In genomic region chr6:109322825-109323580, GRCh38 we compare ENCODE assay signal across 11 cellular contexts. TPM values are rescaled to one million over a fixed set of nuclear protein-coding genes. Genes with fewer than 3 reads are reported as not detected.
DNase-seq lines count a peak whose midpoint lies in the region; ATAC-seq and TF ChIP-seq lines count a peak whose summit lies in the region.
"Had no signal": no experiment of that assay in that cellular context is flagged by ENCODE, and none has a peak within 500 bp of the region (broad histone marks: within the 10 kb centered on the region; RNA-seq: fewer than 3 reads in every experiment).

No MANE protein-coding gene starts in this region.

- BruUV-seq in mammary epithelial cell (replicated peaks; lab: Mats Ljungman, UMichigan), result no TSS peak

- peak overlapping the region; percentile 85 for H2AFZ ChIP-seq in mammary epithelial cell (ENCODE audit: low read depth, low read length)

- DNase-seq in KG1 (lab: John Stamatoyannopoulos, UW) (peak; percentile 61), mammary epithelial cell (peak; percentile 4), omental fat pad (ENCODE audit: low spot score) (no peak), NCI-H187 treated with DMSO at 0.1 percent for 48 hours (lab: John Stamatoyannopoulos, UW) (no peak), activated gamma-delta T cell treated with Interleukin-2 at 50 U/mL for 16 hours (no peak)
- DNase-seq in activated CD8-positive, alpha-beta memory T cell treated with anti-CD3 and anti-CD28 coated beads, Interleukin-2, amount 50 U/mL, for 48 hours, result no peak
- DNase-seq: activated naive CD4-positive, alpha-beta T cell treated with anti-CD3 and anti-CD28 coated beads, Interleukin-2, amount 50 U/mL, for 16 hours; kidney glomerular epithelial cell had no signal

- H3K36me3 ChIP-seq in mammary epithelial cell (ENCODE audit: insufficient read depth, low read length), result no peaks in the 10 kb centered on the region

- WGBS in mammary epithelial cell (ENCODE audit: low coverage, missing lambda C conversion rate), result 19% methylated on average over 6 of the region's 6 CpGs

- H3K9me3 ChIP-seq in mammary epithelial cell (replicated peaks; ENCODE audit: insufficient read depth, low read length), result no peaks in the 10 kb centered on the region

- dilution Hi-C loops in mammary epithelial cell (cut with HindIII; ENCODE audit: low sequenced_read_pairs), result no loop called here

- in situ Hi-C loops in mammary epithelial cell (cut with MboI; ENCODE audit: low sequenced_read_pairs in 2 of 2), result no loop called here

- no peak overlapping the region for H3K27ac ChIP-seq in mammary epithelial cell (ENCODE audit: insufficient read depth, low read depth, low read length)

- intact Hi-C loops in mammary epithelial cell (cut with micrococcal nuclease), result no loop called here

- TF ChIP-seq CTCF in mammary epithelial cell (conservative IDR thresholded peaks at IDR 0.05 in 1 of 2, IDR thresholded peaks at IDR 0.05 in 1 of 2; ENCODE audit: extremely low read depth in 1 of 2, insufficient read depth in 1 of 2, low read depth in 1 of 2, low read length in 2 of 2) (no peak), omental fat pad (IDR thresholded peaks at IDR 0.05) (no peak)

- H3K4me1 ChIP-seq in mammary epithelial cell (ENCODE audit: insufficient read depth, low read length), result peaks cover 10% of the 10 kb centered on the region

- peak overlapping the region; percentile 12 for H3K4me2 ChIP-seq in mammary epithelial cell (ENCODE audit: insufficient read depth, low read depth, low read length)

- CTCF ChIA-PET in mammary epithelial cell (lab: Charles Lee; ENCODE audit: low non-redundant PET), result no interaction called here

- H3K9ac ChIP-seq in mammary epithelial cell (ENCODE audit: insufficient read depth, low read length), result no peak overlapping the region

- H4K20me1 ChIP-seq in mammary epithelial cell (ENCODE audit: insufficient read depth, low read length), result no peaks in the 10 kb centered on the region

- no peaks in the 10 kb centered on the region for H3K27me3 ChIP-seq in mammary epithelial cell (ENCODE audit: insufficient read depth, low read length)

- H3K4me3 ChIP-seq in mammary epithelial cell (replicated peaks in 1 of 3; ENCODE audit: insufficient read depth in 1 of 3, low read depth in 2 of 3, low read length in 3 of 3), result no peak overlapping the region

- no peaks in the 10 kb centered on the region for H3K79me2 ChIP-seq in mammary epithelial cell (ENCODE audit: insufficient read depth, low read length)

- ATAC-seq in GM19043 (IDR thresholded peaks at IDR 0.05; ENCODE audit: low read depth, unreplicated experiment) (peak; percentile 49), omental fat pad (ENCODE audit: low FRiP score) (peak; percentile 28), HG03196 (IDR thresholded peaks at IDR 0.05; ENCODE audit: unreplicated experiment) (no peak)
- ATAC-seq: stimulated activated effector memory CD8-positive, alpha-beta T cell treated with anti-CD3 and anti-CD28 coated beads, Interleukin-12 subunit alpha, Interleukin-12 subunit beta, amount 100 ng/mL, for 72 hours had no signal

RNA-seq across cellular contexts. Expression of gene CD164, which starts 59.3 kb away (rescaled TPM):
- total RNA-seq in mammary epithelial cell (100 to 1,000 TPM; 113 to 145 TPM), omental fat pad (100 to 1,000 TPM; 146 to 273 (median 236) TPM)
- 94.8 TPM for polyA plus RNA-seq in mammary epithelial cell
- 149 TPM for polyA minus RNA-seq in mammary epithelial cell

Comparison
In these comparisons a context has a peak if more than half of its experiments do, and no peak if none do; other contexts are left out.
1. DNase-seq: peak in KG1 (single experiment) and mammary epithelial cell (single experiment); none in omental fat pad (single experiment), NCI-H187 treated with DMSO at 0.1 percent for 48 hours (single experiment), activated gamma-delta T cell treated with Interleukin-2 at 50 U/mL for 16 hours (single experiment) and activated CD8-positive, alpha-beta memory T cell treated with anti-CD3 and anti-CD28 coated beads, Interleukin-2, amount 50 U/mL, for 48 hours (single experiment).